1 cellular context compared by ENCODE assay signal in the genomic region with DNA sequence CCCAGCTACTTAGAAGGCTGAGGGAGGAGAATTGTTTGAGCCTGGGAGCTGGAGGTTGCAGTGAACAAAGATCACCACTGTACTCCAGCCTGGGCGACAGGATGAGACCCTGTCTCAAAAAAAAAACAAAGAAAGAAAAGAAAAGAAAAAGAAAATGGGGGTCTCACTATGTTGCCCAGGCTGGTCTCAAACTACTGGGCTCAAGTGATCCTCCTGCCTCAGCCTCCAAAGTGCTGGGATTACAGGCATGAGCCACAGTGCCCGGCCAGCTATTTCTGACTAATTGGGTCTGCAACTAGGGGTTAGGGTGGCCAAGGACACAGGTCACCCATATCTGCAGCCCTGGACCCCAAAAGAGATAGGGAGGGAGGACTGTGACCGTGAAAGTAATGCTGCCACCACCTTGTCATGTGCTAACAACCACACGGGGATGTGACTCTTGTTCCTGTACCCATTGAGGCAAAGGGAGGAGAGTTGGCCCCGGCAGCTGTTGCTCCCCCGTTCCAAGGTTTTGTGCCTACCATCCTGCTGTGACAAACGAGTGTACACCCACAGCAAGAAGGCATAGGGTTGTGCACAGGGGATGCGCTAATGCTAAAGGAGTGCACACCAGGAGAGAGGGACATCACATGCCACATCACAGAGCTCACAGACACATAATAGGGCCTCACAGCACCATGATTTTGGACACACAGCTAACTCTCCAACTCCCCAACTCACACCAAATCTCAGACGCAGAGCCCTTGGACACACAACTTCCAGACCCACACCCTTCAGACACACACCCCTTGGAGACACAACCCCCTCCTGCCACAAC.
TF ChIP-seq lines count a peak whose summit lies in the region.

No MANE protein-coding gene starts in this region.

TF ChIP-seq in endothelial cell of umbilical vein, 7 proteins besides CTCF, POLR2A, EP300 and RAD21:
- TF ChIP-seq POLR2AphosphoS5 (IDR thresholded peaks at IDR 0.05; ENCODE audit: insufficient read depth, low read depth, low read length) (no peak), FOS (IDR thresholded peaks at IDR 0.05; ENCODE audit: borderline replicate concordance, insufficient read depth, low read length) (no peak), MYC (IDR thresholded peaks at IDR 0.05; ENCODE audit: low read depth, low read length) (no peak), GATA2 (IDR thresholded peaks at IDR 0.05; ENCODE audit: insufficient read depth, insufficient read length, low read depth, low read length) (no peak), JUN (IDR thresholded peaks at IDR 0.05; ENCODE audit: borderline replicate concordance, insufficient read depth, insufficient read length, low read depth) (no peak), EZH2 (IDR thresholded peaks at IDR 0.05; ENCODE audit: borderline replicate concordance, low read depth, low read length, severe bottlenecking) (no peak)
- TF ChIP-seq, protein P1, sequence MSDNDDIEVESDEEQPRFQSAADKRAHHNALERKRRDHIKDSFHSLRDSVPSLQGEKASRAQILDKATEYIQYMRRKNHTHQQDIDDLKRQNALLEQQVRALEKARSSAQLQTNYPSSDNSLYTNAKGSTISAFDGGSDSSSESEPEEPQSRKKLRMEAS (IDR thresholded peaks at IDR 0.05; ENCODE audit: insufficient read depth, insufficient read length), result no peak
TF ChIP-seq in endothelial cell of umbilical vein: peak in this region for 0.
